23 cellular contexts compared by ENCODE assay signal in genomic region chr2:106975641-106976040, GRCh38.
A peak's percentile ranks its signal among the peaks of the same experiment; 100 is the strongest.
DNase-seq lines count a peak whose midpoint lies in the region; ATAC-seq and TF ChIP-seq lines count a peak whose summit lies in the region.
"Had no signal": no experiment of that assay in that cellular context is flagged by ENCODE, and none has a peak within 500 bp of the region (broad histone marks: within the 10 kb centered on the region; RNA-seq: fewer than 3 reads in every experiment).

No MANE protein-coding gene starts in this region.

- H3K36me3 Mint-ChIP-seq in GM23338 (ENCODE audit: low read depth) (no peaks in the 10 kb centered on the region), chondrocyte (ENCODE audit: low read depth) (no peaks in the 10 kb centered on the region)
- H3K36me3 Mint-ChIP-seq: CD14-positive monocyte; CD8-positive, alpha-beta memory T cell had no signal

- H2AFZ ChIP-seq in GM23338: 0 out of 2 replicates have a peak overlapping the region, but pooled peaks have one; percentile 38
- H2AFZ ChIP-seq in mesenchymal stem cell (ENCODE audit: low read depth, low read length): no peak overlapping the region
- H2AFZ ChIP-seq: GM23248 had no signal

- H2BK15ac ChIP-seq in mesenchymal stem cell (ENCODE audit: low read depth, poor library complexity, severe bottlenecking): no peak overlapping the region

- H3K27ac Mint-ChIP-seq in GM23338: no peak overlapping the region
- H3K27ac Mint-ChIP-seq in chondrocyte (ENCODE audit: unreplicated experiment): peak overlapping the region; percentile 94
- H3K27ac Mint-ChIP-seq: CD14-positive monocyte; CD8-positive, alpha-beta memory T cell had no signal

- WGBS in mesenchymal stem cell: 91% methylated on average over 1 of the region's 1 CpG
- WGBS in upper lobe of left lung, 2 donors: 85 to 91% methylated on average over 1 of the region's 1 CpG

- no peak overlapping the region for H2BK120ac ChIP-seq in mesenchymal stem cell (ENCODE audit: low read depth, low read length)

- H3K4me1 ChIP-seq in GM23338 (ENCODE audit: insufficient read depth) (no peaks in the 10 kb centered on the region), mesenchymal stem cell (ENCODE audit: control insufficient read depth, insufficient read depth, low read depth, low read length) (peaks cover 20% of the 10 kb centered on the region), upper lobe of left lung (no peaks in the 10 kb centered on the region)
- H3K4me1 ChIP-seq: BE2C had no signal

- H3K4me3 ChIP-seq in GM23338 (no peak overlapping the region), mesenchymal stem cell (ENCODE audit: insufficient read depth in 1 of 2, low read depth in 1 of 2, low read length in 2 of 2) (no peak overlapping the region), upper lobe of left lung (no peak overlapping the region)
- H3K4me3 ChIP-seq: GM23248, MG63 had no signal

- TF ChIP-seq CTCF in GM23338 (conservative IDR thresholded peaks at IDR 0.05; ENCODE audit: low read depth in 2 of 2): no peak
- no peak for TF ChIP-seq CTCF in chondrocyte (IDR thresholded peaks at IDR 0.05)
- no peak for TF ChIP-seq CTCF in upper lobe of left lung (IDR thresholded peaks at IDR 0.05)

- no peak for TF ChIP-seq POLR2A in upper lobe of left lung (IDR thresholded peaks at IDR 0.05)

- H3K9me2 ChIP-seq in GM23338 (ENCODE audit: insufficient read depth): peaks cover 3% of the 10 kb centered on the region; the same call in 1 of the 2 replicates

- H2BK12ac ChIP-seq in mesenchymal stem cell (ENCODE audit: low read length in 2 of 2): no peak overlapping the region

- no peak overlapping the region for H3K23ac ChIP-seq in mesenchymal stem cell (ENCODE audit: low read length in 2 of 2)

- no peak overlapping the region for H3K14ac ChIP-seq in mesenchymal stem cell (ENCODE audit: low read length in 2 of 2)

- ATAC-seq in GM23338 (no peak), upper lobe of left lung (ENCODE audit: low FRiP score in 2 of 2) (no peak), GM18511 (IDR thresholded peaks at IDR 0.05; ENCODE audit: unreplicated experiment) (no peak), GM19023 (IDR thresholded peaks at IDR 0.05; ENCODE audit: unreplicated experiment) (no peak)
- ATAC-seq: HCT116 had no signal

- H3K9ac ChIP-seq in mesenchymal stem cell (ENCODE audit: low read length): no peak overlapping the region
- H3K9ac ChIP-seq: GM23248 had no signal

- H3K18ac ChIP-seq in mesenchymal stem cell (ENCODE audit: low read depth in 1 of 2, low read length in 2 of 2): no peak overlapping the region

- no peaks in the 10 kb centered on the region for H3K4me1 Mint-ChIP-seq in GM23338
- peaks cover 83% of the 10 kb centered on the region for H3K4me1 Mint-ChIP-seq in chondrocyte (ENCODE audit: low read depth)
- H3K4me1 Mint-ChIP-seq: CD14-positive monocyte; CD8-positive, alpha-beta memory T cell had no signal

- H3K27me3 ChIP-seq in GM23338 (ENCODE audit: insufficient read depth): no peaks in the 10 kb centered on the region
- H3K27me3 ChIP-seq in mesenchymal stem cell (ENCODE audit: control insufficient read depth in 1 of 2, insufficient read depth in 1 of 2, low read length in 2 of 2): peaks cover 0 to 18% of the 10 kb centered on the region in 2 experiments
- H3K27me3 ChIP-seq in upper lobe of left lung: no peaks in the 10 kb centered on the region
- H3K27me3 ChIP-seq: BE2C, MG63 had no signal

- TF ChIP-seq EP300 in upper lobe of left lung (IDR thresholded peaks at IDR 0.05): no peak

- no peak overlapping the region for H4K91ac ChIP-seq in mesenchymal stem cell (ENCODE audit: low read length)

- H3K9me3 Mint-ChIP-seq in GM23338 (no peaks in the 10 kb centered on the region), chondrocyte (ENCODE audit: low read depth) (no peaks in the 10 kb centered on the region)
- H3K9me3 Mint-ChIP-seq: CD8-positive, alpha-beta memory T cell had no signal

- no peaks in the 10 kb centered on the region for H3K79me2 ChIP-seq in GM23338 (replicated peaks; ENCODE audit: insufficient read depth)

- H4K20me1 ChIP-seq in GM23338 (replicated peaks; ENCODE audit: insufficient read depth): no peaks in the 10 kb centered on the region

- H4K8ac ChIP-seq in mesenchymal stem cell (ENCODE audit: low read length): no peak overlapping the region

- H3F3A ChIP-seq in GM23338 (replicated peaks; ENCODE audit: low read depth): no peaks in the 10 kb centered on the region

- H3K9me3 ChIP-seq in mesenchymal stem cell (ENCODE audit: control insufficient read depth, low read length): no peaks in the 10 kb centered on the region
- H3K9me3 ChIP-seq in upper lobe of left lung: no peaks in the 10 kb centered on the region
- H3K9me3 ChIP-seq: BE2C, MG63 had no signal

- DNase-seq in GM23338 (ENCODE audit: low spot score): no peak
- DNase-seq in chondrocyte (ENCODE audit: low spot score): no peak
- DNase-seq in mesenchymal stem cell: no peak
- no peak for DNase-seq in NCI-H748 treated with DMSO at 0.1 percent for 48 hours (lab: John Stamatoyannopoulos, UW)
- no peak for DNase-seq in upper lobe of left lung
- DNase-seq: BE2C; CD8-positive, alpha-beta memory T cell; DMS79 treated with DMSO at 0.1 percent for 48 hours; GM23248; KBM-7; MG63; NCI-H1048; NCI-H1417; NCI-H1694 treated with DMSO at 0.1 percent for 48 hours; NCI-H2081; NCI-H2227 treated with DMSO at 0.1 percent for 48 hours; SHP77 treated with DMSO at 0.1 percent for 48 hours; T-helper 1 cell had no signal

- no peaks in the 10 kb centered on the region for H3K79me1 ChIP-seq in mesenchymal stem cell (replicated peaks; ENCODE audit: low read length, poor library complexity, severe bottlenecking)

- H3K36me3 ChIP-seq in GM23338 (ENCODE audit: insufficient read depth): no peaks in the 10 kb centered on the region
- H3K36me3 ChIP-seq in mesenchymal stem cell (ENCODE audit: control insufficient read depth in 1 of 2, insufficient read depth in 2 of 2, low read depth in 1 of 2, low read length in 2 of 2): no peaks in the 10 kb centered on the region
- H3K36me3 ChIP-seq in upper lobe of left lung: no peaks in the 10 kb centered on the region
- H3K36me3 ChIP-seq: BE2C, MG63 had no signal

- no peak overlapping the region for H2BK5ac ChIP-seq in mesenchymal stem cell (ENCODE audit: low read depth, low read length, poor library complexity, severe bottlenecking)

- H3K4me3 Mint-ChIP-seq in GM23338 (no peak overlapping the region), chondrocyte (ENCODE audit: unreplicated experiment) (no peak overlapping the region)
- H3K4me3 Mint-ChIP-seq: CD14-positive monocyte; CD8-positive, alpha-beta memory T cell had no signal

- H3K27ac ChIP-seq in GM23338 (ENCODE audit: low read depth) (no peak overlapping the region), mesenchymal stem cell (ENCODE audit: low read length, poor library complexity, severe bottlenecking) (no peak overlapping the region), upper lobe of left lung (no peak overlapping the region)
- H3K27ac ChIP-seq: GM23248, RWPE1 had no signal

- no peak overlapping the region for H3K4ac ChIP-seq in mesenchymal stem cell (ENCODE audit: low read depth in 1 of 2, low read length in 2 of 2)

- H3K27me3 Mint-ChIP-seq in GM23338 (ENCODE audit: insufficient read depth, low read depth, poor library complexity): peaks cover 4% of the 10 kb centered on the region
- H3K27me3 Mint-ChIP-seq in chondrocyte (ENCODE audit: low read depth): no peaks in the 10 kb centered on the region
- H3K27me3 Mint-ChIP-seq: CD8-positive, alpha-beta memory T cell had no signal

- H2AK5ac ChIP-seq in mesenchymal stem cell (ENCODE audit: low read length, severe bottlenecking): peak overlapping the region; percentile 36

- H3K4me2 ChIP-seq in GM23338 (no peak overlapping the region), mesenchymal stem cell (ENCODE audit: low read length, poor library complexity, severe bottlenecking) (no peak overlapping the region)

TF ChIP-seq in GM23338, 12 proteins besides CTCF, POLR2A, EP300 and RAD21:
- no peak for TF ChIP-seq REST (IDR thresholded peaks at IDR 0.05; ENCODE audit: unreplicated experiment)
- TF ChIP-seq POLR2AphosphoS5 (IDR thresholded peaks at IDR 0.05; ENCODE audit: low read depth): no peak
